In the genomic region with DNA sequence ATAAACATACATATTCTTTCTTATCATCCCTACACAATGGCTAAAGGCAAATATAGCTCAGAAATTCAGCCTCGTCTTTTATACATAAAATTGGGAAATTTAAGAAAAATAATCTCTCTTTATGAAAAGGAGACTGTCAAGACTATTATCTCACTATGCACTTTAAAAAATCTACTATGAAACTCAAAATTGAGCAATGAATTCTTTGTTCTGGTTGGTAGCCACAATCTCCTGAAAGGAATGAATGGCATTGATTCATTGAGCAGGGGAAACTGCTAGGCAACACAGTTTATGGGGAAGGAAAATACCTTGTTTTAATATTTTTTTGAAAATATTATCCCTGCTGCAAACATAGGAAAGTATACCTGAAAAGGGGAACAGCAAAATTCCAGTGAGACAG, we compare ENCODE assay signal across 18 cellular contexts.
DNase-seq lines count a peak whose midpoint lies in the region; ATAC-seq and TF ChIP-seq lines count a peak whose summit lies in the region.
"Had no signal": no experiment of that assay in that cellular context is flagged by ENCODE, and none has a peak within 500 bp of the region (broad histone marks: within the 10 kb centered on the region; RNA-seq: fewer than 3 reads in every experiment).

No MANE protein-coding gene starts in this region.

- H3K36me3 ChIP-seq in left ventricle myocardium inferior, result no peaks in the 10 kb centered on the region
- H3K36me3 ChIP-seq: BE2C, BLaER1 had no signal

- H3K27me3 Mint-ChIP-seq in T-cell, result no peaks in the 10 kb centered on the region
- H3K27me3 Mint-ChIP-seq: CD4-positive, alpha-beta memory T cell; CD4-positive, CD25-positive, alpha-beta regulatory T cell had no signal

- DNase-seq in COLO829 (ENCODE audit: low spot score) (peak; percentile 48), SK-MEL-5 (ENCODE audit: low read depth, low spot score) (peak; percentile 62), foreskin melanocyte (peak; percentile 57), T-cell (no peak), left ventricle myocardium inferior (no peak)
- DNase-seq: 8988T; ACHN; BE2C; C1 segment of cervical spinal cord; Caco-2; Calu3; CD4-positive, alpha-beta memory T cell; CD4-positive, CD25-positive, alpha-beta regulatory T cell; CD8-positive, alpha-beta memory T cell; DMS79 treated with DMSO at 0.1 percent for 48 hours; GF-D8 had no signal

- no peak overlapping the region for H3K27ac ChIP-seq in left ventricle myocardium inferior (replicated peaks)
- H3K27ac ChIP-seq: BLaER1 had no signal

- H3K4me3 Mint-ChIP-seq in T-cell, result no peak overlapping the region
- H3K4me3 Mint-ChIP-seq: CD14-positive monocyte; CD4-positive, alpha-beta memory T cell; CD4-positive, CD25-positive, alpha-beta regulatory T cell; CD8-positive, alpha-beta memory T cell had no signal

- POLR2A ChIA-PET in T-cell (lab: Charles Lee), result no interaction called here

- CTCF ChIA-PET in T-cell (lab: Charles Lee), result interaction anchor here in 1 of 2 donors (0.6 kb wide), 1 partner anchor 669 kb away, joined by 5 read pairs; no protein-coding TSS in a partner anchor

- H3K9me3 Mint-ChIP-seq in T-cell, result peaks cover 13 to 20% (median 15%) of the 10 kb centered on the region in 3 donors

- in situ Hi-C loops in SK-MEL-5 (cut with HindIII; ENCODE audit: low pct_unique_long_range_greater_than_20kb, low sequenced_read_pairs), result no loop called here

- peaks cover 15% of the 10 kb centered on the region for H3K4me1 ChIP-seq in left ventricle myocardium inferior
- H3K4me1 ChIP-seq: BE2C, BLaER1, Caco-2 had no signal

- intact Hi-C loops in left ventricle myocardium inferior (cut with micrococcal nuclease), result no loop called here

- no peak overlapping the region for H3K27ac Mint-ChIP-seq in T-cell
- H3K27ac Mint-ChIP-seq: CD14-positive monocyte; CD4-positive, alpha-beta memory T cell; CD4-positive, CD25-positive, alpha-beta regulatory T cell; CD8-positive, alpha-beta memory T cell had no signal

- H3K4me3 ChIP-seq in left ventricle myocardium inferior, result no peak overlapping the region
- H3K4me3 ChIP-seq: BLaER1 had no signal

- no peaks in the 10 kb centered on the region for H3K36me3 Mint-ChIP-seq in T-cell
- H3K36me3 Mint-ChIP-seq: CD14-positive monocyte had no signal

- no peak for TF ChIP-seq CTCF in left ventricle myocardium inferior (IDR thresholded peaks at IDR 0.05; ENCODE audit: borderline replicate concordance)

- ATAC-seq in T-cell (replicated peaks in 1 of 4), result no peak

- H3K9me3 ChIP-seq in left ventricle myocardium inferior (replicated peaks), result peaks cover 5% of the 10 kb centered on the region
- H3K9me3 ChIP-seq: BE2C, Caco-2 had no signal

- no peaks in the 10 kb centered on the region for H3K4me1 Mint-ChIP-seq in T-cell
- H3K4me1 Mint-ChIP-seq: CD14-positive monocyte; CD4-positive, alpha-beta memory T cell; CD4-positive, CD25-positive, alpha-beta regulatory T cell; CD8-positive, alpha-beta memory T cell had no signal

- no peaks in the 10 kb centered on the region for H3K27me3 ChIP-seq in left ventricle myocardium inferior (ENCODE audit: low read depth)
- H3K27me3 ChIP-seq: BE2C, BLaER1 had no signal

Comparison
In these comparisons a context has a peak if more than half of its experiments do, and no peak if none do; other contexts are left out.
1. DNase-seq: peak in COLO829 (single experiment), SK-MEL-5 (single experiment) and foreskin melanocyte (single experiment); none in T-cell (0 of 34) and left ventricle myocardium inferior (single experiment).